ENCODE assay signal across 11 cellular contexts in the genomic region with DNA sequence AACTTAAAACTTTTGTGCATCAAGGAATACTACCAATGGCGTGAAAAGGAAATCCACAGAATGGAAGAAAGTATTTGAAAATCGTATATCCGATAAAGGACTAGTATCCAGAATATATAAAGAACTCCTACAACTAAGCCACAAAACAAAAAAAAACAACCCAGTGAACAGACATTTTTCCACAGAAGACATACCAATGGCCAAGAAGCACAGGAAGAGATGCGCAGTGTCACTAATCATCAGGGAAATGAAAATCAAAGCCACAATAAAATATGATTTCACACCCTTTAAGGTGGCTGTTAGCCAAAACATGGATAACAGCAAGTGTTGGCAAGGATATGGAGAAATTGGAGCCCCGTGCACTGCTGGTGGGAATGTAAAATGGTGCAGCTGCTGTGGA.
"Had no signal": no experiment of that assay in that cellular context is flagged by ENCODE, and none has a peak within 500 bp of the region (broad histone marks: within the 10 kb centered on the region; RNA-seq: fewer than 3 reads in every experiment).

No MANE protein-coding gene starts in this region.

- H3K4me3 ChIP-seq: heart left ventricle, lung, tibial nerve, vagina had no signal

- DNase-seq: activated CD4-positive, alpha-beta T cell treated with anti-CD3 and anti-CD28 coated beads, Interleukin-2, amount 10 ng/mL, durations not matched to agents 7 days and 5 days; anterior cingulate cortex; dermis blood vessel endothelial cell; stimulated activated CD4-positive, alpha-beta T cell treated with anti-CD3 and anti-CD28 coated beads, Interleukin-2, amount 100 ng/mL, for 48 hours; stimulated activated naive CD4-positive, alpha-beta T cell; substantia nigra had no signal

- H3K27me3 ChIP-seq: heart left ventricle, tibial nerve, vagina had no signal

- H3K27me3 Mint-ChIP-seq: activated CD4-positive, alpha-beta T cell treated with anti-CD3 and anti-CD28 coated beads, Interleukin-2, amount 10 ng/mL, durations not matched to agents 7 days and 5 days had no signal

- H3K9me3 ChIP-seq: tibial nerve, vagina had no signal

- H3K27ac ChIP-seq: tibial nerve, vagina had no signal

- H3K36me3 ChIP-seq: heart left ventricle, tibial nerve, vagina had no signal

- ATAC-seq: heart left ventricle, left colon had no signal
